In genomic region chr11:33656768-33657167, GRCh38 we compare ENCODE assay signal across 1 cellular context.
TF ChIP-seq lines count a peak whose summit lies in the region.

No MANE protein-coding gene starts in this region.

TF ChIP-seq in GM12878, 131 proteins besides CTCF, POLR2A, EP300 and RAD21:
- TF ChIP-seq HSF1 (IDR thresholded peaks at IDR 0.05; ENCODE audit: low read depth, low read length) (no peak), STAT1 (conservative IDR thresholded peaks at IDR 0.05) (no peak), E4F1 (IDR thresholded peaks at IDR 0.05; ENCODE audit: borderline replicate concordance, partially characterized antibody) (no peak), HDGF (IDR thresholded peaks at IDR 0.05) (no peak), ZNF384 (IDR thresholded peaks at IDR 0.05; ENCODE audit: borderline replicate concordance, low read depth, low read length) (no peak), PAX5 (IDR thresholded peaks at IDR 0.05; ENCODE audit: borderline replicate concordance, low read depth, low read length) (no peak), ATF7 (IDR thresholded peaks at IDR 0.05; ENCODE audit: low read depth) (no peak), CBFB (IDR thresholded peaks at IDR 0.05; ENCODE audit: low read depth) (no peak), ESRRA (IDR thresholded peaks at IDR 0.05; ENCODE audit: low read length) (no peak), SP1 (IDR thresholded peaks at IDR 0.05; ENCODE audit: low read depth, low read length) (no peak), E2F4 (IDR thresholded peaks at IDR 0.05; ENCODE audit: low read depth, low read length) (no peak), FOXK2 (IDR thresholded peaks at IDR 0.05) (no peak), MYB (IDR thresholded peaks at IDR 0.05; ENCODE audit: borderline replicate concordance, low read depth, low read length) (no peak), KLF5 (IDR thresholded peaks at IDR 0.05; ENCODE audit: partially characterized antibody) (no peak), HDAC2 (IDR thresholded peaks at IDR 0.05) (no peak)
- TF ChIP-seq, protein P1, sequence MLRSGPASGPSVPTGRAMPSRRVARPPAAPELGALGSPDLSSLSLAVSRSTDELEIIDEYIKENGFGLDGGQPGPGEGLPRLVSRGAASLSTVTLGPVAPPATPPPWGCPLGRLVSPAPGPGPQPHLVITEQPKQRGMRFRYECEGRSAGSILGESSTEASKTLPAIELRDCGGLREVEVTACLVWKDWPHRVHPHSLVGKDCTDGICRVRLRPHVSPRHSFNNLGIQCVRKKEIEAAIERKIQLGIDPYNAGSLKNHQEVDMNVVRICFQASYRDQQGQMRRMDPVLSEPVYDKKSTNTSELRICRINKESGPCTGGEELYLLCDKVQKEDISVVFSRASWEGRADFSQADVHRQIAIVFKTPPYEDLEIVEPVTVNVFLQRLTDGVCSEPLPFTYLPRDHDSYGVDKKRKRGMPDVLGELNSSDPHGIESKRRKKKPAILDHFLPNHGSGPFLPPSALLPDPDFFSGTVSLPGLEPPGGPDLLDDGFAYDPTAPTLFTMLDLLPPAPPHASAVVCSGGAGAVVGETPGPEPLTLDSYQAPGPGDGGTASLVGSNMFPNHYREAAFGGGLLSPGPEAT (IDR thresholded peaks at IDR 0.05; ENCODE audit: low read depth) = no peak
- TF ChIP-seq, protein P2, sequence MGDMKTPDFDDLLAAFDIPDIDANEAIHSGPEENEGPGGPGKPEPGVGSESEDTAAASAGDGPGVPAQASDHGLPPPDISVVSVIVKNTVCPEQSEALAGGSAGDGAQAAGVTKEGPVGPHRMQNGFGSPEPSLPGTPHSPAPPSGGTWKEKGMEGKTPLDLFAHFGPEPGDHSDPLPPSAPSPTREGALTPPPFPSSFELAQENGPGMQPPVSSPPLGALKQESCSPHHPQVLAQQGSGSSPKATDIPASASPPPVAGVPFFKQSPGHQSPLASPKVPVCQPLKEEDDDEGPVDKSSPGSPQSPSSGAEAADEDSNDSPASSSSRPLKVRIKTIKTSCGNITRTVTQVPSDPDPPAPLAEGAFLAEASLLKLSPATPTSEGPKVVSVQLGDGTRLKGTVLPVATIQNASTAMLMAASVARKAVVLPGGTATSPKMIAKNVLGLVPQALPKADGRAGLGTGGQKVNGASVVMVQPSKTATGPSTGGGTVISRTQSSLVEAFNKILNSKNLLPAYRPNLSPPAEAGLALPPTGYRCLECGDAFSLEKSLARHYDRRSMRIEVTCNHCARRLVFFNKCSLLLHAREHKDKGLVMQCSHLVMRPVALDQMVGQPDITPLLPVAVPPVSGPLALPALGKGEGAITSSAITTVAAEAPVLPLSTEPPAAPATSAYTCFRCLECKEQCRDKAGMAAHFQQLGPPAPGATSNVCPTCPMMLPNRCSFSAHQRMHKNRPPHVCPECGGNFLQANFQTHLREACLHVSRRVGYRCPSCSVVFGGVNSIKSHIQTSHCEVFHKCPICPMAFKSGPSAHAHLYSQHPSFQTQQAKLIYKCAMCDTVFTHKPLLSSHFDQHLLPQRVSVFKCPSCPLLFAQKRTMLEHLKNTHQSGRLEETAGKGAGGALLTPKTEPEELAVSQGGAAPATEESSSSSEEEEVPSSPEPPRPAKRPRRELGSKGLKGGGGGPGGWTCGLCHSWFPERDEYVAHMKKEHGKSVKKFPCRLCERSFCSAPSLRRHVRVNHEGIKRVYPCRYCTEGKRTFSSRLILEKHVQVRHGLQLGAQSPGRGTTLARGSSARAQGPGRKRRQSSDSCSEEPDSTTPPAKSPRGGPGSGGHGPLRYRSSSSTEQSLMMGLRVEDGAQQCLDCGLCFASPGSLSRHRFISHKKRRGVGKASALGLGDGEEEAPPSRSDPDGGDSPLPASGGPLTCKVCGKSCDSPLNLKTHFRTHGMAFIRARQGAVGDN (IDR thresholded peaks at IDR 0.05) = no peak
